1 cellular context compared by ENCODE assay signal in the genomic region with DNA sequence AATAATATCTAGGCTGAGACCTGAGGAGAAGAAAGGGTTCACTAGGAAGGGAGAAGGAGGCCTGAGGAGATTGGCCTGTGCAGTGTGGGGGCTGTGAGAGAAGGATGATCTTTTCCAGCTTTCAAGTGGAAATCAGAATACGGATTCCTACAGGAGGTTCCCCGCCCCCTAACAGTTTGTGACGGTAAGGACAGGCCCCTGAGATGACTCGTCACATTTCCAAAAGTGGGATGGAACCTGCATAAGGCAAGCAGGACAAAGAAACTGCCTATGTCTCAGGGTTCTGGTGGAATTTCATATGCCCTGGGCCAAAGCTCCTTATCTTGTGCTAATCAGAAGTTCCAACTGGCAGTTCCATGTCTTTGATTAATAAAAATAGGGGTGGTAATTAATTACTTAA.
TF ChIP-seq lines count a peak whose summit lies in the region.

No MANE protein-coding gene starts in this region.

TF ChIP-seq in GM23338, 12 proteins besides CTCF, POLR2A, EP300 and RAD21 (continued from another document):
- TF ChIP-seq, protein P1, sequence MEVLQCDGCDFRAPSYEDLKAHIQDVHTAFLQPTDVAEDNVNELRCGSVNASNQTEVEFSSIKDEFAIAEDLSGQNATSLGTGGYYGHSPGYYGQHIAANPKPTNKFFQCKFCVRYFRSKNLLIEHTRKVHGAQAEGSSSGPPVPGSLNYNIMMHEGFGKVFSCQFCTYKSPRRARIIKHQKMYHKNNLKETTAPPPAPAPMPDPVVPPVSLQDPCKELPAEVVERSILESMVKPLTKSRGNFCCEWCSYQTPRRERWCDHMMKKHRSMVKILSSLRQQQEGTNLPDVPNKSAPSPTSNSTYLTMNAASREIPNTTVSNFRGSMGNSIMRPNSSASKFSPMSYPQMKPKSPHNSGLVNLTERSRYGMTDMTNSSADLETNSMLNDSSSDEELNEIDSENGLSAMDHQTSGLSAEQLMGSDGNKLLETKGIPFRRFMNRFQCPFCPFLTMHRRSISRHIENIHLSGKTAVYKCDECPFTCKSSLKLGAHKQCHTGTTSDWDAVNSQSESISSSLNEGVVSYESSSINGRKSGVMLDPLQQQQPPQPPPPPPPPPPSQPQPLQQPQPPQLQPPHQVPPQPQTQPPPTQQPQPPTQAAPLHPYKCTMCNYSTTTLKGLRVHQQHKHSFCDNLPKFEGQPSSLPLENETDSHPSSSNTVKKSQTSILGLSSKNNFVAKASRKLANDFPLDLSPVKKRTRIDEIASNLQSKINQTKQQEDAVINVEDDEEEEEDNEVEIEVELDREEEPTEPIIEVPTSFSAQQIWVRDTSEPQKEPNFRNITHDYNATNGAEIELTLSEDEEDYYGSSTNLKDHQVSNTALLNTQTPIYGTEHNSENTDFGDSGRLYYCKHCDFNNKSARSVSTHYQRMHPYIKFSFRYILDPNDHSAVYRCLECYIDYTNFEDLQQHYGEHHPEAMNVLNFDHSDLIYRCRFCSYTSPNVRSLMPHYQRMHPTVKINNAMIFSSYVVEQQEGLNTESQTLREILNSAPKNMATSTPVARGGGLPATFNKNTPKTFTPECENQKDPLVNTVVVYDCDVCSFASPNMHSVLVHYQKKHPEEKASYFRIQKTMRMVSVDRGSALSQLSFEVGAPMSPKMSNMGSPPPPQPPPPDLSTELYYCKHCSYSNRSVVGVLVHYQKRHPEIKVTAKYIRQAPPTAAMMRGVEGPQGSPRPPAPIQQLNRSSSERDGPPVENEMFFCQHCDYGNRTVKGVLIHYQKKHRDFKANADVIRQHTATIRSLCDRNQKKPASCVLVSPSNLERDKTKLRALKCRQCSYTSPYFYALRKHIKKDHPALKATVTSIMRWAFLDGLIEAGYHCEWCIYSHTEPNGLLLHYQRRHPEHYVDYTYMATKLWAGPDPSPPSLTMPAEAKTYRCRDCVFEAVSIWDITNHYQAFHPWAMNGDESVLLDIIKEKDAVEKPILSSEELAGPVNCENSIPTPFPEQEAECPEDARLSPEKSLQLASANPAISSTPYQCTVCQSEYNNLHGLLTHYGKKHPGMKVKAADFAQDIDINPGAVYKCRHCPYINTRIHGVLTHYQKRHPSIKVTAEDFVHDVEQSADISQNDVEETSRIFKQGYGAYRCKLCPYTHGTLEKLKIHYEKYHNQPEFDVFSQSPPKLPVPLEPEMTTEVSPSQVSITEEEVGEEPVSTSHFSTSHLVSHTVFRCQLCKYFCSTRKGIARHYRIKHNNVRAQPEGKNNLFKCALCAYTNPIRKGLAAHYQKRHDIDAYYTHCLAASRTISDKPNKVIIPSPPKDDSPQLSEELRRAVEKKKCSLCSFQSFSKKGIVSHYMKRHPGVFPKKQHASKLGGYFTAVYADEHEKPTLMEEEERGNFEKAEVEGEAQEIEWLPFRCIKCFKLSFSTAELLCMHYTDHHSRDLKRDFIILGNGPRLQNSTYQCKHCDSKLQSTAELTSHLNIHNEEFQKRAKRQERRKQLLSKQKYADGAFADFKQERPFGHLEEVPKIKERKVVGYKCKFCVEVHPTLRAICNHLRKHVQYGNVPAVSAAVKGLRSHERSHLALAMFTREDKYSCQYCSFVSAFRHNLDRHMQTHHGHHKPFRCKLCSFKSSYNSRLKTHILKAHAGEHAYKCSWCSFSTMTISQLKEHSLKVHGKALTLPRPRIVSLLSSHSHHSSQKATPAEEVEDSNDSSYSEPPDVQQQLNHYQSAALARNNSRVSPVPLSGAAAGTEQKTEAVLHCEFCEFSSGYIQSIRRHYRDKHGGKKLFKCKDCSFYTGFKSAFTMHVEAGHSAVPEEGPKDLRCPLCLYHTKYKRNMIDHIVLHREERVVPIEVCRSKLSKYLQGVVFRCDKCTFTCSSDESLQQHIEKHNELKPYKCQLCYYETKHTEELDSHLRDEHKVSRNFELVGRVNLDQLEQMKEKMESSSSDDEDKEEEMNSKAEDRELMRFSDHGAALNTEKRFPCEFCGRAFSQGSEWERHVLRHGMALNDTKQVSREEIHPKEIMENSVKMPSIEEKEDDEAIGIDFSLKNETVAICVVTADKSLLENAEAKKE (CRISPR knock-in tag; IDR thresholded peaks at IDR 0.05) = no peak
TF ChIP-seq in GM23338: peak in this region for 0.
